Comparison of ENCODE assay signal across 24 cellular contexts in the genomic region with DNA sequence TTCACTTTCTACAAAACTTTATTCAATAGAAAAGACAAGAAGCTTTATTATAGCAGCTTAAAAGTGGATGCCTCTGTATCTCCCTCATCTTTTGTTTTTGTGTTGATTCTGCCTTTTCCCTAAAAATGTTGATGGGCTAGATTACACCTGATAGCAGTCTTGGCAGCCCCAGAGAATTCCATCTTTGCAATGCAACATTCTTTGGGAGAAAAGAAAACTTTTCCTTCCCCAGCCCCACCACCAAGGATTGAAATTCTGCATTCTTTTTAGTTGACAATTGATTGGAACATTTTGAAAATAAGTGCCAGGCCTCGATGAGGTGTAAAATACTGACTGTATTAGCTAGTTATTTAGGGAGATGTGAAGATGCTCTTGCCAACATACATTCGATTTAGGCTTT.
"Had no signal": no experiment of that assay in that cellular context is flagged by ENCODE, and none has a peak within 500 bp of the region (broad histone marks: within the 10 kb centered on the region; RNA-seq: fewer than 3 reads in every experiment).

No MANE protein-coding gene starts in this region.

- H3K27ac Mint-ChIP-seq: effector memory CD8-positive, alpha-beta T cell; naive thymus-derived CD8-positive, alpha-beta T cell; nephron progenitor cell; stimulated activated memory B cell treated with anti-CD40 and anti-IgM and Interleukin-4, amounts not matched to agents 10 μg/mL and 1 μg/mL and 100 μg/mL, for 72 hours; type B pancreatic cell had no signal

- H3K4me3 ChIP-seq: esophagus squamous epithelium, hepatocyte, lung, prostate gland, right atrium auricular region, skin epidermis, spleen, testis, tibial artery had no signal

- H3K36me3 Mint-ChIP-seq: stimulated activated memory B cell treated with anti-CD40 and anti-IgM and Interleukin-4, amounts not matched to agents 10 μg/mL and 1 μg/mL and 100 μg/mL, for 72 hours; type B pancreatic cell had no signal

- H3K4me2 ChIP-seq: hepatocyte had no signal

- H3K27me3 Mint-ChIP-seq: effector memory CD8-positive, alpha-beta T cell; stimulated activated memory B cell treated with anti-CD40 and anti-IgM and Interleukin-4, amounts not matched to agents 10 μg/mL and 1 μg/mL and 100 μg/mL, for 72 hours; type B pancreatic cell had no signal

- H3K9me3 ChIP-seq: esophagus squamous epithelium, prostate gland, testis, tibial artery had no signal

- ATAC-seq: effector memory CD8-positive, alpha-beta T cell; left lobe of liver; naive thymus-derived CD8-positive, alpha-beta T cell; sciatic nerve; stimulated activated memory B cell treated with anti-CD40 and anti-IgM and Interleukin-4, amounts not matched to agents 10 μg/mL and 1 μg/mL and 100 μg/mL, for 72 hours; stimulated activated naive CD8-positive, alpha-beta T cell treated with anti-CD3 and anti-CD28 coated beads, Interleukin-15, Interleukin-2, amounts not matched to agents 100 U/mL and 50 U/mL, for 24 hours had no signal

- H3K4me3 Mint-ChIP-seq: effector memory CD8-positive, alpha-beta T cell; naive thymus-derived CD8-positive, alpha-beta T cell; nephron progenitor cell; stimulated activated memory B cell treated with anti-CD40 and anti-IgM and Interleukin-4, amounts not matched to agents 10 μg/mL and 1 μg/mL and 100 μg/mL, for 72 hours; type B pancreatic cell had no signal

- DNase-seq: cortex of kidney; effector memory CD8-positive, alpha-beta T cell; erythroblast; esophagus squamous epithelium; head of caudate nucleus; kidney; naive thymus-derived CD8-positive, alpha-beta T cell; nephron progenitor cell; nucleus accumbens; spleen; stimulated activated CD4-positive, alpha-beta T cell treated with anti-CD3 and anti-CD28 coated beads, Interleukin-4, amount 100 ng/mL, for 4 hours; stimulated activated naive CD8-positive, alpha-beta T cell treated with anti-CD3 and anti-CD28 coated beads, Interleukin-15, Interleukin-2, amounts not matched to agents 100 U/mL and 50 U/mL, for 24 hours; substantia nigra; testis; tibial artery had no signal

- H3K27ac ChIP-seq: esophagus squamous epithelium, hepatocyte, prostate gland, right atrium auricular region, skin epidermis, spleen, testis, tibial artery had no signal

- H3K4me1 ChIP-seq: prostate gland, right atrium auricular region, spleen, testis, tibial artery had no signal

- H3K4me1 Mint-ChIP-seq: naive thymus-derived CD8-positive, alpha-beta T cell; nephron progenitor cell; stimulated activated memory B cell treated with anti-CD40 and anti-IgM and Interleukin-4, amounts not matched to agents 10 μg/mL and 1 μg/mL and 100 μg/mL, for 72 hours had no signal

- H2AFZ ChIP-seq: hepatocyte had no signal

- H3K27me3 ChIP-seq: esophagus squamous epithelium, hepatocyte, right atrium auricular region, spleen, testis, tibial artery had no signal

- H3K79me2 ChIP-seq: hepatocyte had no signal

- H3K36me3 ChIP-seq: esophagus squamous epithelium, prostate gland, right atrium auricular region, spleen, tibial artery had no signal
